In genomic region chr5:10319202-10319851, GRCh38 we compare ENCODE assay signal across 21 cellular contexts. TPM values are rescaled to one million over a fixed set of nuclear protein-coding genes. Genes with fewer than 3 reads are reported as not detected.
A peak's percentile ranks its signal among the peaks of the same experiment; 100 is the strongest.
DNase-seq lines count a peak whose midpoint lies in the region; ATAC-seq, FAIRE-seq and TF ChIP-seq lines count a peak whose summit lies in the region.
"Had no signal": no experiment of that assay in that cellular context is flagged by ENCODE, and none has a peak within 500 bp of the region (broad histone marks: within the 10 kb centered on the region; RNA-seq: fewer than 3 reads in every experiment).

No MANE protein-coding gene starts in this region.

- no peaks in the 10 kb centered on the region for H3K27me3 Mint-ChIP-seq in chondrocyte (ENCODE audit: low read depth)

- H3K9me3 ChIP-seq in right cardiac atrium (ENCODE audit: control insufficient read depth, low read length) (peaks cover 12% of the 10 kb centered on the region), sigmoid colon (no peaks in the 10 kb centered on the region), osteoblast (ENCODE audit: low read depth, low read length) (no peaks in the 10 kb centered on the region)
- H3K9me3 ChIP-seq: tibial nerve had no signal

- no peaks in the 10 kb centered on the region for H3K79me2 ChIP-seq in osteoblast (ENCODE audit: insufficient read depth, low read length)

- H3K27me3 ChIP-seq in right cardiac atrium (ENCODE audit: control insufficient read depth, insufficient read depth) (no peaks in the 10 kb centered on the region), sigmoid colon (no peaks in the 10 kb centered on the region), osteoblast (ENCODE audit: insufficient read depth, low read length) (no peaks in the 10 kb centered on the region)
- H3K27me3 ChIP-seq: dorsolateral prefrontal cortex, tibial nerve had no signal

- no peak overlapping the region for H3K27ac Mint-ChIP-seq in chondrocyte (ENCODE audit: unreplicated experiment)
- H3K27ac Mint-ChIP-seq: stimulated activated naive B cell treated with anti-CD40 and anti-IgM and Interleukin-4, amounts not matched to agents 10 μg/mL and 1 μg/mL and 100 μg/mL, for 72 hours had no signal

- H3K9me3 Mint-ChIP-seq in chondrocyte (ENCODE audit: low read depth), result no peaks in the 10 kb centered on the region

- peak; percentile 28 for DNase-seq in OCI-M2 (lab: John Stamatoyannopoulos, UW; ENCODE audit: unreplicated experiment)
- DNase-seq in chondrocyte (ENCODE audit: low spot score), result no peak
- DNase-seq in right cardiac atrium, result no peak
- DNase-seq in sigmoid colon, result peak; percentile 69
- no peak for DNase-seq in osteoblast (ENCODE audit: insufficient read length, low spot score, missing footprints)
- DNase-seq in GM19239 (ENCODE audit: insufficient read length, low spot score), result no peak
- DNase-seq in activated naive CD4-positive, alpha-beta T cell treated with anti-CD3 and anti-CD28 coated beads, Interleukin-2, amount 50 U/mL, for 16 hours, result no peak
- DNase-seq in DMS79 treated with DMSO at 0.1 percent for 48 hours (lab: John Stamatoyannopoulos, UW), result no peak
- DNase-seq: activated CD4-positive, alpha-beta T cell treated with anti-CD3 and anti-CD28 coated beads for 48 hours; activated naive CD4-positive, alpha-beta T cell; dorsolateral prefrontal cortex; left colon; NCI-H146; NCI-H345; stimulated activated naive B cell treated with anti-CD40 and anti-IgM and Interleukin-4, amounts not matched to agents 10 μg/mL and 1 μg/mL and 100 μg/mL, for 72 hours; T1000 had no signal

- no peak overlapping the region for H3K4me3 Mint-ChIP-seq in chondrocyte (ENCODE audit: unreplicated experiment)
- H3K4me3 Mint-ChIP-seq: stimulated activated naive B cell treated with anti-CD40 and anti-IgM and Interleukin-4, amounts not matched to agents 10 μg/mL and 1 μg/mL and 100 μg/mL, for 72 hours had no signal

- no peaks in the 10 kb centered on the region for H3K36me3 ChIP-seq in sigmoid colon
- H3K36me3 ChIP-seq in osteoblast (ENCODE audit: insufficient read depth, low read length), result no peaks in the 10 kb centered on the region
- H3K36me3 ChIP-seq: tibial nerve had no signal

- H2AFZ ChIP-seq in osteoblast (ENCODE audit: low read length), result no peak overlapping the region

- H3K4me3 ChIP-seq in right cardiac atrium (ENCODE audit: low read length), result no peak overlapping the region
- no peak overlapping the region for H3K4me3 ChIP-seq in sigmoid colon
- H3K4me3 ChIP-seq in osteoblast (ENCODE audit: insufficient read depth, low read length), result no peak overlapping the region
- H3K4me3 ChIP-seq: dorsolateral prefrontal cortex, tibial nerve had no signal

- peak; percentile 32 to 63 for ATAC-seq in right cardiac atrium
- ATAC-seq: esophagus mucosa; left colon; stimulated activated naive B cell treated with anti-CD40 and anti-IgM and Interleukin-4, amounts not matched to agents 10 μg/mL and 1 μg/mL and 100 μg/mL, for 72 hours had no signal

- intact Hi-C loops in right cardiac atrium (cut with DNase I) (no loop called here), sigmoid colon (cut with DNase I) (no loop called here)

- H3K36me3 Mint-ChIP-seq in chondrocyte (ENCODE audit: low read depth), result peaks cover 1% of the 10 kb centered on the region
- H3K36me3 Mint-ChIP-seq: stimulated activated naive B cell treated with anti-CD40 and anti-IgM and Interleukin-4, amounts not matched to agents 10 μg/mL and 1 μg/mL and 100 μg/mL, for 72 hours had no signal

- FAIRE-seq in GM19239 (lab: Jason Lieb, UNC), result no peak
- FAIRE-seq: G401.6, HTR-8/SVneo had no signal

- H3K4me1 Mint-ChIP-seq in chondrocyte (ENCODE audit: low read depth), result peaks cover 6% of the 10 kb centered on the region
- H3K4me1 Mint-ChIP-seq: stimulated activated naive B cell treated with anti-CD40 and anti-IgM and Interleukin-4, amounts not matched to agents 10 μg/mL and 1 μg/mL and 100 μg/mL, for 72 hours had no signal

- WGBS in right cardiac atrium, result 62% methylated on average over 11 of the region's 11 CpGs
- 89 to 90% methylated on average over 11 of the region's 11 CpGs for WGBS in sigmoid colon, 2 donors

- no peaks in the 10 kb centered on the region for H4K20me1 ChIP-seq in osteoblast (ENCODE audit: insufficient read depth, low read length)

- no peak for TF ChIP-seq EP300 in sigmoid colon (IDR thresholded peaks at IDR 0.05)

- H3K27ac ChIP-seq in right cardiac atrium (ENCODE audit: low read length) (no peak overlapping the region), sigmoid colon (no peak overlapping the region), osteoblast (ENCODE audit: low read depth, low read length) (no peak overlapping the region)
- H3K27ac ChIP-seq: dorsolateral prefrontal cortex, tibial nerve had no signal

- TF ChIP-seq CTCF in chondrocyte (IDR thresholded peaks at IDR 0.05) (peak; percentile 21), sigmoid colon (IDR thresholded peaks at IDR 0.05) (no peak), osteoblast (IDR thresholded peaks at IDR 0.05; ENCODE audit: extremely low read depth, low read depth, low read length) (no peak)

- no peak overlapping the region for H3K4me2 ChIP-seq in osteoblast (ENCODE audit: insufficient read depth, low read length)

- H3K4me1 ChIP-seq in right cardiac atrium (ENCODE audit: control insufficient read depth, insufficient read depth, low read length) (no peaks in the 10 kb centered on the region), sigmoid colon (peaks cover 0 to 2% (median 0%) of the 10 kb centered on the region in 4 donors), osteoblast (ENCODE audit: insufficient read depth, low read length) (no peaks in the 10 kb centered on the region)
- H3K4me1 ChIP-seq: tibial nerve had no signal

- TF ChIP-seq POLR2A in sigmoid colon (IDR thresholded peaks at IDR 0.05), result no peak

RNA-seq across cellular contexts. Expression of gene CMBL, which starts 11.6 kb away (rescaled TPM):
- total RNA-seq in chondrocyte (20.0 to 27.5 TPM (median 20.5 TPM) in 3 replicates), right cardiac atrium (10 to 100 TPM; 30.2 to 55.3 (median 49.5) TPM), sigmoid colon (10 to 100 TPM in 3 of 4 donors, 1 to 10 TPM in 1; 8.1 to 21.3 (median 11.4) TPM), osteoblast (9.0 and 13.8 TPM in 2 replicates)
- polyA plus RNA-seq in right cardiac atrium (39.9 TPM), sigmoid colon (100 to 1,000 TPM in 2 of 3 donors, 10 to 100 TPM in 1; 85.8 to 261 (median 169) TPM)
- total RNA-seq: SK-MEL-5 had no signal

RNA-seq across cellular contexts. Expression of gene MARCHF6, which starts 34.2 kb away (rescaled TPM):
- total RNA-seq in chondrocyte (143 to 197 TPM (median 149 TPM) in 3 replicates), right cardiac atrium (100 to 1,000 TPM; 168 to 186 (median 183) TPM), sigmoid colon (100 to 1,000 TPM in 1 of 4 donors, 10 to 100 TPM in 3; 77.0 to 108 (median 92.1) TPM), osteoblast (53.9 and 64.8 TPM in 2 replicates)
- polyA plus RNA-seq in right cardiac atrium (75.7 TPM), sigmoid colon (10 to 100 TPM in 2 of 3 donors, 1 to 10 TPM in 1; 6.0 to 42.2 (median 11.4) TPM)

Comparison
In these comparisons a context has a peak if more than half of its experiments do, and no peak if none do; other contexts are left out.
1. DNase-seq: peak in OCI-M2 (single experiment) and sigmoid colon (single experiment); none in chondrocyte (single experiment), right cardiac atrium (0 of 3), osteoblast (single experiment), GM19239 (single experiment), activated naive CD4-positive, alpha-beta T cell treated with anti-CD3 and anti-CD28 coated beads, Interleukin-2, amount 50 U/mL, for 16 hours (single experiment) and DMS79 treated with DMSO at 0.1 percent for 48 hours (single experiment).